In the genomic region with DNA sequence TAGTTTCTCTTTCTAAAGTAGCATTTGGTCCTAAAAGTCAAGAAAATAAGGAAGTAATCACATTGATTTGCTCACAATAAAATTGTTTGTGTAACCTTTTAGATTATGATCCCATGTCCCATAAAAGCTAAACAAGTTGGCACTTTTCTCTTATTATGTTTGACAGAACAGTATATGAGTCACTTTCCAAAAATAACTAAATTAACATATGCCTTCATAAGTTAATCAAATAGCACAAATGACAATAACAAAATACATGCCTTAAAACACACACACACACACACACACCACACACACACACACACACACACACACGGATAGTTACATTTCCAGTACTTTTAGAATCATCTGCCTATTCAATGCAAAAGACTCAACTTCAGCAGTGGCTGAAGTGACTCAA, we compare ENCODE assay signal across 9 cellular contexts. TPM values are rescaled to one million over a fixed set of nuclear protein-coding genes. Genes with fewer than 3 reads are reported as not detected.
A peak's percentile ranks its signal among the peaks of the same experiment; 100 is the strongest.
DNase-seq lines count a peak whose midpoint lies in the region; ATAC-seq and TF ChIP-seq lines count a peak whose summit lies in the region.
"Had no signal": no experiment of that assay in that cellular context is flagged by ENCODE, and none has a peak within 500 bp of the region (broad histone marks: within the 10 kb centered on the region; RNA-seq: fewer than 3 reads in every experiment).

No MANE protein-coding gene starts in this region.

- H3K27ac ChIP-seq in fibroblast of lung (ENCODE audit: insufficient read depth, low read length) = no peak overlapping the region

- intact Hi-C loops in activated CD4-positive, alpha-beta T cell treated with anti-CD3 and anti-CD28 coated beads, Interleukin-2, amount 10 ng/mL, durations not matched to agents 24 days and 14 days (cut with micrococcal nuclease) = loop anchor here (5.0 to 10.0 kb wide), 2 partner anchors 650 to 1668 kb away; a partner anchor contains a TSS

- H3K27me3 ChIP-seq in fibroblast of lung (ENCODE audit: control insufficient read depth, insufficient read depth, low read length) = no peaks in the 10 kb centered on the region

- no peaks in the 10 kb centered on the region for H3K36me3 ChIP-seq in fibroblast of lung (ENCODE audit: control insufficient read depth, insufficient read depth, low read length)

- peak overlapping the region; percentile 89 for H3K4me3 Mint-ChIP-seq in activated CD4-positive, alpha-beta T cell treated with anti-CD3 and anti-CD28 coated beads, Interleukin-2, amount 10 ng/mL, durations not matched to agents 24 days and 14 days
- peak overlapping the region; percentile 98 for H3K4me3 Mint-ChIP-seq in T-helper 17 cell
- peak overlapping the region; percentile 89 for H3K4me3 Mint-ChIP-seq in stimulated activated effector memory CD8-positive, alpha-beta T cell treated with anti-CD3 and anti-CD28 coated beads, Interleukin-12 subunit alpha, Interleukin-12 subunit beta, amount 100 ng/mL, for 72 hours

- no peaks in the 10 kb centered on the region for H3K9me3 Mint-ChIP-seq in activated CD4-positive, alpha-beta T cell treated with anti-CD3 and anti-CD28 coated beads, Interleukin-2, amount 10 ng/mL, durations not matched to agents 24 days and 14 days
- no peaks in the 10 kb centered on the region for H3K9me3 Mint-ChIP-seq in stimulated activated effector memory CD8-positive, alpha-beta T cell treated with anti-CD3 and anti-CD28 coated beads, Interleukin-12 subunit alpha, Interleukin-12 subunit beta, amount 100 ng/mL, for 72 hours

- no peak for ATAC-seq in T-helper 17 cell
- no peak for ATAC-seq in stimulated activated effector memory CD8-positive, alpha-beta T cell treated with anti-CD3 and anti-CD28 coated beads, Interleukin-12 subunit alpha, Interleukin-12 subunit beta, amount 100 ng/mL, for 72 hours
- ATAC-seq in activated CD4-positive, CD25-positive, alpha-beta regulatory T cell treated with anti-CD3 and anti-CD28 coated beads, Interleukin-2, amount 50 U/mL, for 24 hours = no peak

- peaks cover 37% of the 10 kb centered on the region for H3K4me1 Mint-ChIP-seq in activated CD4-positive, alpha-beta T cell treated with anti-CD3 and anti-CD28 coated beads, Interleukin-2, amount 10 ng/mL, durations not matched to agents 24 days and 14 days
- peaks cover 47% of the 10 kb centered on the region for H3K4me1 Mint-ChIP-seq in T-helper 17 cell
- peaks cover 63% of the 10 kb centered on the region for H3K4me1 Mint-ChIP-seq in stimulated activated effector memory CD8-positive, alpha-beta T cell treated with anti-CD3 and anti-CD28 coated beads, Interleukin-12 subunit alpha, Interleukin-12 subunit beta, amount 100 ng/mL, for 72 hours

- H3K9ac ChIP-seq in fibroblast of lung (ENCODE audit: insufficient read depth, low read length) = no peak overlapping the region

- no peak overlapping the region for H2AFZ ChIP-seq in fibroblast of lung (ENCODE audit: low read length)

- peak overlapping the region; percentile 17 for H3K27ac Mint-ChIP-seq in activated CD4-positive, alpha-beta T cell treated with anti-CD3 and anti-CD28 coated beads, Interleukin-2, amount 10 ng/mL, durations not matched to agents 24 days and 14 days
- peak overlapping the region; percentile 98 for H3K27ac Mint-ChIP-seq in T-helper 17 cell
- peak overlapping the region; percentile 98 for H3K27ac Mint-ChIP-seq in stimulated activated effector memory CD8-positive, alpha-beta T cell treated with anti-CD3 and anti-CD28 coated beads, Interleukin-12 subunit alpha, Interleukin-12 subunit beta, amount 100 ng/mL, for 72 hours

- no peaks in the 10 kb centered on the region for H3K27me3 Mint-ChIP-seq in activated CD4-positive, alpha-beta T cell treated with anti-CD3 and anti-CD28 coated beads, Interleukin-2, amount 10 ng/mL, durations not matched to agents 24 days and 14 days
- H3K27me3 Mint-ChIP-seq in T-helper 17 cell = no peaks in the 10 kb centered on the region

- H3K4me1 ChIP-seq in fibroblast of lung (ENCODE audit: control insufficient read depth, extremely low read depth, insufficient read depth, low read length) = peaks cover 2% of the 10 kb centered on the region

- peaks cover 43% of the 10 kb centered on the region for H3K36me3 Mint-ChIP-seq in activated CD4-positive, alpha-beta T cell treated with anti-CD3 and anti-CD28 coated beads, Interleukin-2, amount 10 ng/mL, durations not matched to agents 24 days and 14 days (ENCODE audit: low read depth)
- H3K36me3 Mint-ChIP-seq in T-helper 17 cell (ENCODE audit: low read depth) = peaks cover 7% of the 10 kb centered on the region
- peaks cover 84% of the 10 kb centered on the region for H3K36me3 Mint-ChIP-seq in stimulated activated effector memory CD8-positive, alpha-beta T cell treated with anti-CD3 and anti-CD28 coated beads, Interleukin-12 subunit alpha, Interleukin-12 subunit beta, amount 100 ng/mL, for 72 hours

- H3K79me2 ChIP-seq in fibroblast of lung (ENCODE audit: control insufficient read depth, insufficient read depth, low read length) = peaks cover 74% of the 10 kb centered on the region

- H3K9me3 ChIP-seq in T-helper 17 cell (ENCODE audit: control insufficient read depth, low read length, poor library complexity, severe bottlenecking) (no peaks in the 10 kb centered on the region), fibroblast of lung (ENCODE audit: control insufficient read depth, insufficient read depth, low read depth, low read length) (no peaks in the 10 kb centered on the region)

- no peak for TF ChIP-seq CTCF in fibroblast of lung (conservative IDR thresholded peaks at IDR 0.05 in 1 of 2, IDR thresholded peaks at IDR 0.05 in 1 of 2; ENCODE audit: low read depth in 1 of 2, low read length in 2 of 2)

- peak overlapping the region; percentile 57 to 98 (median 89) for H3K4me3 ChIP-seq in fibroblast of lung (replicated peaks in 1 of 4; ENCODE audit: control extremely low read depth in 1 of 4, insufficient read depth in 1 of 4, low read depth in 3 of 4, low read length in 4 of 4)

- DNase-seq in activated CD4-positive, alpha-beta T cell treated with anti-CD3 and anti-CD28 coated beads, Interleukin-2, amount 10 ng/mL, durations not matched to agents 24 days and 14 days = no peak
- no peak for DNase-seq in activated CD4-positive, alpha-beta T cell treated with anti-CD3 and anti-CD28 coated beads for 48 hours
- DNase-seq in T-helper 17 cell (no peak), fibroblast of lung (ENCODE audit: low read depth in 2 of 2) (peak; percentile 40 to 41), medulla oblongata (ENCODE audit: extremely low spot score) (no peak), NCI-H2227 (lab: John Stamatoyannopoulos, UW; ENCODE audit: unreplicated experiment) (no peak)
- peak in 1 of 2 donors; percentile 28 for DNase-seq in stimulated activated effector memory CD8-positive, alpha-beta T cell treated with anti-CD3 and anti-CD28 coated beads, Interleukin-12 subunit alpha, Interleukin-12 subunit beta, amount 100 ng/mL, for 72 hours (ENCODE audit: low spot score in 2 of 2)
- DNase-seq: NCI-H1930 had no signal

- peaks cover 14% of the 10 kb centered on the region for H4K20me1 ChIP-seq in fibroblast of lung (ENCODE audit: control insufficient read depth, extremely low read depth, insufficient read depth, low read length)

- H3K4me2 ChIP-seq in fibroblast of lung (ENCODE audit: extremely low read depth, insufficient read depth, low read length) = peak overlapping the region; percentile 89

RNA-seq across cellular contexts. Expression of a gene that starts 2.8 kb away (rescaled TPM):
- total RNA-seq in activated CD4-positive, alpha-beta T cell treated with anti-CD3 and anti-CD28 coated beads, Interleukin-2, amount 10 ng/mL, durations not matched to agents 24 days and 14 days = 60.1 and 63.4 TPM in 2 replicates
- total RNA-seq in T-helper 17 cell (10 to 100 TPM; 76.5 to 98.3 TPM), fibroblast of lung (39.0 and 47.1 TPM in 2 replicates)
- 19.4 and 36.2 TPM in 2 replicates for polyA plus RNA-seq in fibroblast of lung
- 9.9 and 17.4 TPM in 2 replicates for polyA plus RNA-seq in fibroblast of lung (2012)
- 78.3 and 111 TPM in 2 replicates for polyA minus RNA-seq in fibroblast of lung (ENCODE audit: low replicate concordance)

Comparison
In these comparisons a context has a peak if more than half of its experiments do, and no peak if none do; other contexts are left out.
1. DNase-seq: peak in fibroblast of lung (2 of 2); none in activated CD4-positive, alpha-beta T cell treated with anti-CD3 and anti-CD28 coated beads, Interleukin-2, amount 10 ng/mL, durations not matched to agents 24 days and 14 days (single experiment), activated CD4-positive, alpha-beta T cell treated with anti-CD3 and anti-CD28 coated beads for 48 hours (single experiment), T-helper 17 cell (0 of 3), medulla oblongata (single experiment) and NCI-H2227 (single experiment).
2. H3K27ac Mint-ChIP-seq: peak in every context shown above with its lines; median percentile 98 in T-helper 17 cell; 98 in stimulated activated effector memory CD8-positive, alpha-beta T cell treated with anti-CD3 and anti-CD28 coated beads, Interleukin-12 subunit alpha, Interleukin-12 subunit beta, amount 100 ng/mL, for 72 hours; 17 in activated CD4-positive, alpha-beta T cell treated with anti-CD3 and anti-CD28 coated beads, Interleukin-2, amount 10 ng/mL, durations not matched to agents 24 days and 14 days.
3. Peak in every context shown above with its lines, with median percentiles within 50 percentile points of each other: H3K4me3 Mint-ChIP-seq.